8 cellular contexts compared by ENCODE assay signal in the genomic region with DNA sequence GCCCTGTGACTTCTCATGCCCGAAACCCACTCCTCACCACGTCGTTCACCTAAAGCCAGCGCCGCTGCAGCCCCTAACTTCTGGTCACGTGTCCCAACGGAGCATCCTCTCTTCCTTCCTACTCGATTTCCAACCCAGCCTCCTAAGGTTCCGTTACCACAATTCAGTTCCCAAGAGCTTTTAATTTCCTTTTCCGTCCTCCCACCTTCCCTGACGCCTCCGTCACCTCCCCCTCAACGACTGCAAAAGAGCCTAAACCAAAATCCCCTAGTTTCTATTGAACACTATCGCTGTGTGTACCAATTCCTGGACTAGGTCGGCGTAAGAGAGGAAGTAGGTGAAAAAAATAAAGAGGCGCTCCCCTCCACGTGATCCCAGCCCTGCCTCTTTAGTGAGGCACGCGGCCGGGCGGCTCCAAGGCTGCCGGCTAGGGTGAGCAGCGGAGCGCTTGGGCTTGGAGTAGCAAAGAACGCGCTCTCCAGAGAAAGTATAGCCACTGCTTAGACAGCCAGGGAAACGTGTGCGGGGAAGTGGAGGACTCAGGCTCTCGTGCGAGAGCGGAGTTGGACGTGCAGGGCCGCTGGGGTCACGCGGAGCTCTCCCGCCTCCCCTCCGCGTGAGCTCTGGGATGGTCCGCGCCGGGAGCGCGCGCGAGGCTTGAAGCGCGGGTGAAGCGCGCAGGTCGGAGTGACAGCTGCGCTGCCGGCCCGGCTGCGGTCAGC. TPM values are rescaled to one million over a fixed set of nuclear protein-coding genes. Genes with fewer than 3 reads are reported as not detected.
DNase-seq lines count a peak whose midpoint lies in the region; ATAC-seq, FAIRE-seq and TF ChIP-seq lines count a peak whose summit lies in the region.

A gene (plus strand): TSS at position 685 of the 722 bp plus-strand sequence.
A gene (minus strand): TSS at position 82 of the 722 bp plus-strand sequence. CDS start 1,189 bp downstream, outside the sequence.

- CTCF ChIA-PET in HepG2 (lab: Yijun Ruan, JAX; ENCODE audit: low intra/inter-chr PET ratio, low total read pairs), result no interaction called here

- TF ChIP-seq CTCF in HepG2 (CRISPR knock-in tag; IDR thresholded peaks at IDR 0.05), result no peak

- peaks cover 22% of the 10 kb centered on the region for H3K4me1 ChIP-seq in CD4-positive, CD25-positive, alpha-beta regulatory T cell (ENCODE audit: control insufficient read depth, insufficient read depth, low read length, poor library complexity, severe bottlenecking)
- peaks cover 40% of the 10 kb centered on the region for H3K4me1 ChIP-seq in HepG2 (ENCODE audit: insufficient read depth, low read length)

- peak within 1 kb of the TSS; percentile 94 for H3K4me2 ChIP-seq in HepG2 (ENCODE audit: low read depth, low read length)

- peak; percentile 93 for TF ChIP-seq POLR2A in HepG2 (IDR thresholded peaks at IDR 0.05; ENCODE audit: insufficient read depth in 1 of 2, low read depth in 2 of 2, low read length in 2 of 2)

- no peaks in the 10 kb centered on the region for H3K9me3 Mint-ChIP-seq in CD4-positive, CD25-positive, alpha-beta regulatory T cell

- H3K36me3 ChIP-seq in CD4-positive, CD25-positive, alpha-beta regulatory T cell (ENCODE audit: control insufficient read depth, insufficient read depth, low read length), result peaks cover 25% of the 10 kb centered on the region
- H3K36me3 ChIP-seq in HepG2 (replicated peaks in 1 of 2; ENCODE audit: control insufficient read depth in 1 of 2, insufficient read depth in 2 of 2, low read length in 2 of 2), result peaks cover 0 to 17% of the 10 kb centered on the region in 2 experiments; a peak in 3 of 5 replicates

- no peaks in the 10 kb centered on the region for H3K9me3 ChIP-seq in CD4-positive, CD25-positive, alpha-beta regulatory T cell (ENCODE audit: control insufficient read depth in 2 of 2, low read length in 2 of 2)
- H3K9me3 ChIP-seq in HepG2 (ENCODE audit: low read length), result no peaks in the 10 kb centered on the region

- FAIRE-seq in HepG2 (lab: Jason Lieb, UNC), result peak; percentile 60

- under 1% methylated on average over 28 of the region's 55 CpGs for WGBS in HepG2 (ENCODE audit: low lambda C conversion rate)

- peaks cover 29% of the 10 kb centered on the region for H3K79me2 ChIP-seq in HepG2 (ENCODE audit: insufficient read depth, low read length)

- peak; percentile 96 for ATAC-seq in CD4-positive, CD25-positive, alpha-beta regulatory T cell (ENCODE audit: low read depth in 2 of 2)
- peak; percentile 90 for ATAC-seq in GM19397 (IDR thresholded peaks at IDR 0.05; ENCODE audit: unreplicated experiment)
- ATAC-seq in HG03565 (IDR thresholded peaks at IDR 0.05; ENCODE audit: unreplicated experiment), result peak; percentile 70
- ATAC-seq in HepG2, result peak; percentile 95

- H2AFZ ChIP-seq in HepG2 (ENCODE audit: low read length), result peak within 1 kb of the TSS; percentile 84

- H3K4me3 ChIP-seq in CD4-positive, CD25-positive, alpha-beta regulatory T cell (ENCODE audit: low read depth, low read length), result peak within 1 kb of the TSS; percentile 99
- H3K4me3 ChIP-seq in HepG2 (replicated peaks in 1 of 3; ENCODE audit: insufficient read depth in 1 of 3, low read depth in 2 of 3, low read length in 3 of 3), result peak within 1 kb of the TSS; percentile 74 to 98 (median 93)

- 0 out of 4 replicates have a peak, but pooled peaks of 1 of the 2 experiments have one; percentile 24 for TF ChIP-seq EP300 in HepG2 (IDR thresholded peaks at IDR 0.05; ENCODE audit: low read depth in 2 of 2, low read length in 2 of 2)
- TF ChIP-seq EP300 in HepG2 (CRISPR knock-in tag; IDR thresholded peaks at IDR 0.05; ENCODE audit: borderline replicate concordance), result peak; percentile 29; the same call in 1 of the 2 replicates

- TF ChIP-seq RAD21 in HepG2 (CRISPR knock-in tag; IDR thresholded peaks at IDR 0.05), result no peak; the same call in 1 of the 2 replicates

- POLR2A ChIA-PET in HepG2 (lab: Yijun Ruan, JAX), result interaction anchor here (1.0 to 2.4 kb wide), 6 partner anchors 31 to 1133 kb away, joined by 3 to 12 read pairs (median 4); a partner anchor contains a TSS

- peaks cover 5% of the 10 kb centered on the region for H3K27me3 Mint-ChIP-seq in CD4-positive, CD25-positive, alpha-beta regulatory T cell

- peaks cover 17 to 50% (median 33%) of the 10 kb centered on the region in 4 donors for H3K4me1 Mint-ChIP-seq in CD4-positive, CD25-positive, alpha-beta regulatory T cell

- peak within 1 kb of the TSS; percentile 98 for H3K9ac ChIP-seq in HepG2 (ENCODE audit: insufficient read depth, low read depth, low read length)

- peak; percentile 77 to 94 (median 91) for DNase-seq in CD4-positive, CD25-positive, alpha-beta regulatory T cell
- peak; percentile 87 for DNase-seq in NCI-H748 treated with DMSO at 0.1 percent for 48 hours (lab: John Stamatoyannopoulos, UW)
- peak; percentile 80 to 84 for DNase-seq in activated CD4-positive, alpha-beta T cell treated with anti-CD3 and anti-CD28 coated beads, Interleukin-2, amount 50 U/mL, for 48 hours
- DNase-seq in dermis microvascular lymphatic vessel endothelial cell (ENCODE audit: low read depth in 2 of 2), result peak; percentile 83 to 93
- peak; percentile 86 for DNase-seq in HepG2 (ENCODE audit: low spot score)
- peak; percentile 80 for DNase-seq in stimulated activated CD4-positive, alpha-beta T cell treated with anti-CD3 and anti-CD28 coated beads, Interleukin-4, amount 100 ng/mL, for 1 hour

- no TSS peak for BruUV-seq in HepG2 (replicated peaks; lab: Mats Ljungman, UMichigan)

- in situ Hi-C loops in HepG2 (cut with HindIII; ENCODE audit: extremely low pct_ligation_motif_present, low pct_unique_long_range_greater_than_20kb), result loop anchor here (10.0 kb wide), 1 partner anchor 309 kb away; no protein-coding TSS in a partner anchor

- no peaks in the 10 kb centered on the region for H3K27me3 ChIP-seq in CD4-positive, CD25-positive, alpha-beta regulatory T cell (ENCODE audit: control insufficient read depth, insufficient read depth, low read length)
- H3K27me3 ChIP-seq in HepG2 (ENCODE audit: control insufficient read depth in 1 of 2, insufficient read depth in 2 of 2, low read length in 2 of 2), result no peaks in the 10 kb centered on the region; a peak in 1 of 5 replicates

- peak within 1 kb of the TSS; percentile 92 to 100 (median 99) for H3K4me3 Mint-ChIP-seq in CD4-positive, CD25-positive, alpha-beta regulatory T cell

- H3K36me3 Mint-ChIP-seq in CD4-positive, CD25-positive, alpha-beta regulatory T cell, result peaks cover 18% of the 10 kb centered on the region

- H4K20me1 ChIP-seq in HepG2 (ENCODE audit: insufficient read depth, low read length), result no peaks in the 10 kb centered on the region

- H3K27ac ChIP-seq in CD4-positive, CD25-positive, alpha-beta regulatory T cell (ENCODE audit: insufficient read depth, low read length, poor library complexity, severe bottlenecking), result peak within 1 kb of the TSS; percentile 92
- peak within 1 kb of the TSS; percentile 96 for H3K27ac ChIP-seq in HepG2 (ENCODE audit: extremely low read length, insufficient read depth, low read length)

- peak within 1 kb of the TSS; percentile 98 to 100 (median 99) for H3K27ac Mint-ChIP-seq in CD4-positive, CD25-positive, alpha-beta regulatory T cell

- intact Hi-C loops in HepG2 (cut with micrococcal nuclease; ENCODE audit: unreplicated experiment), result loop anchor here (2.0 kb wide), 1 partner anchor 309 kb away; no protein-coding TSS in a partner anchor

RNA-seq across cellular contexts. Expression of the first gene that starts in this region (rescaled TPM):
- total RNA-seq in CD4-positive, CD25-positive, alpha-beta regulatory T cell, result 6.1 TPM
- 1 to 10 TPM; 2.7 to 5.3 (median 3.8) TPM for polyA plus RNA-seq in CD4-positive, CD25-positive, alpha-beta regulatory T cell
- total RNA-seq in dermis microvascular lymphatic vessel endothelial cell, result 1.6 and 2.7 TPM in 2 replicates
- total RNA-seq in HepG2 (2016; rRNA removed; fragmentation: Illumina TruSeq; extraction: Trizol), result 11.0 and 11.4 TPM in 2 replicates
- total RNA-seq in HepG2 (2016; cell fraction: cytosol; rRNA removed; fragmentation: Illumina TruSeq; extraction: Trizol; ENCODE audit: low read depth), result 2.3 and 3.3 TPM in 2 replicates
- 9.2 and 12.7 TPM in 2 replicates for total RNA-seq in HepG2 (2016; cell fraction: insoluble cytoplasmic fraction; rRNA removed; fragmentation: Illumina TruSeq; extraction: Trizol)
- total RNA-seq in HepG2 (2016; cell fraction: membrane; rRNA removed; fragmentation: Illumina TruSeq; extraction: Trizol), result 6.4 and 7.6 TPM in 2 replicates
- total RNA-seq in HepG2 (2016; cell fraction: nucleus; rRNA removed; fragmentation: Illumina TruSeq; extraction: Trizol), result 14.0 and 16.0 TPM in 2 replicates
- polyA plus RNA-seq in HepG2 (2011; rRNA removed), result 1.2 and 2.0 TPM in 2 replicates
- 0.59 and 0.67 TPM in 2 replicates for polyA plus RNA-seq in HepG2 (2011; cell fraction: cytosol; rRNA removed)
- polyA plus RNA-seq in HepG2 (2011; cell fraction: nucleus; rRNA removed), result 0.63 and 0.69 TPM in 2 replicates
- 2.4 and 3.9 TPM in 2 replicates for polyA plus RNA-seq in HepG2 (2012)
- 3.7 and 4.4 TPM in 2 replicates for polyA plus RNA-seq in HepG2 (2016; cell fraction: cytosol; fragmentation: Illumina TruSeq; extraction: Trizol; ENCODE audit: low read depth)
- polyA plus RNA-seq in HepG2 (2016; cell fraction: insoluble cytoplasmic fraction; fragmentation: Illumina TruSeq; extraction: Trizol; ENCODE audit: low read depth), result 9.4 and 13.3 TPM in 2 replicates
- polyA plus RNA-seq in HepG2 (2016; cell fraction: membrane; fragmentation: Illumina TruSeq; extraction: Trizol; ENCODE audit: low read depth), result 5.5 and 5.6 TPM in 2 replicates
- 3.7 and 5.9 TPM in 2 replicates for polyA plus RNA-seq in HepG2 (2016; cell fraction: nucleus; fragmentation: Illumina TruSeq; extraction: Trizol; ENCODE audit: insufficient read depth, low read depth)
- 1.3 and 4.8 TPM in 2 replicates for polyA minus RNA-seq in HepG2 (2011; rRNA and poly(A)+ RNA removed; ENCODE audit: low replicate concordance)
- polyA minus RNA-seq in HepG2 (2011; cell fraction: cytosol; rRNA and poly(A)+ RNA removed), result 0.79 and 1.3 TPM in 2 replicates
- 5.2 and 6.4 TPM in 2 replicates for polyA minus RNA-seq in HepG2 (2011; cell fraction: nucleus; rRNA and poly(A)+ RNA removed)

RNA-seq across cellular contexts. Expression of the second gene that starts in this region (rescaled TPM):
- 58.7 TPM for total RNA-seq in CD4-positive, CD25-positive, alpha-beta regulatory T cell
- 10 to 100 TPM; 23.5 to 28.5 (median 26.6) TPM for polyA plus RNA-seq in CD4-positive, CD25-positive, alpha-beta regulatory T cell
- total RNA-seq in dermis microvascular lymphatic vessel endothelial cell (10.4 and 14.9 TPM in 2 replicates), HepG2 (2016; rRNA removed; fragmentation: Illumina TruSeq; extraction: Trizol) (35.4 and 36.3 TPM in 2 replicates)
- total RNA-seq in HepG2 (2016; cell fraction: cytosol; rRNA removed; fragmentation: Illumina TruSeq; extraction: Trizol; ENCODE audit: low read depth), result 19.9 and 24.9 TPM in 2 replicates
- total RNA-seq in HepG2 (2016; cell fraction: insoluble cytoplasmic fraction; rRNA removed; fragmentation: Illumina TruSeq; extraction: Trizol), result 33.5 and 36.8 TPM in 2 replicates
- 14.0 and 17.4 TPM in 2 replicates for total RNA-seq in HepG2 (2016; cell fraction: membrane; rRNA removed; fragmentation: Illumina TruSeq; extraction: Trizol)
- total RNA-seq in HepG2 (2016; cell fraction: nucleus; rRNA removed; fragmentation: Illumina TruSeq; extraction: Trizol), result 59.6 and 61.3 TPM in 2 replicates
- polyA plus RNA-seq in HepG2 (2011; rRNA removed), result 11.3 and 12.8 TPM in 2 replicates
- 3.3 and 4.5 TPM in 2 replicates for polyA plus RNA-seq in HepG2 (2011; cell fraction: cytosol; rRNA removed)
- 27.5 and 32.9 TPM in 2 replicates for polyA plus RNA-seq in HepG2 (2011; cell fraction: nucleus; rRNA removed)
- polyA plus RNA-seq in HepG2 (2012), result 17.8 and 22.1 TPM in 2 replicates
- 1.8 and 1.9 TPM in 2 replicates for polyA plus RNA-seq in HepG2 (2016; cell fraction: cytosol; fragmentation: Illumina TruSeq; extraction: Trizol; ENCODE audit: low read depth)
- 34.7 and 35.4 TPM in 2 replicates for polyA plus RNA-seq in HepG2 (2016; cell fraction: insoluble cytoplasmic fraction; fragmentation: Illumina TruSeq; extraction: Trizol; ENCODE audit: low read depth)
- polyA plus RNA-seq in HepG2 (2016; cell fraction: membrane; fragmentation: Illumina TruSeq; extraction: Trizol; ENCODE audit: low read depth), result 4.0 and 4.1 TPM in 2 replicates
- polyA plus RNA-seq in HepG2 (2016; cell fraction: nucleus; fragmentation: Illumina TruSeq; extraction: Trizol; ENCODE audit: insufficient read depth, low read depth), result 104 and 110 TPM in 2 replicates
- polyA minus RNA-seq in HepG2 (2011; rRNA and poly(A)+ RNA removed; ENCODE audit: low replicate concordance), result 9.2 and 37.1 TPM in 2 replicates
- 6.8 and 10.6 TPM in 2 replicates for polyA minus RNA-seq in HepG2 (2011; cell fraction: cytosol; rRNA and poly(A)+ RNA removed)
- polyA minus RNA-seq in HepG2 (2011; cell fraction: nucleus; rRNA and poly(A)+ RNA removed), result 71.3 and 97.8 TPM in 2 replicates

Comparison
In these comparisons a context has a peak if more than half of its experiments do, and no peak if none do; other contexts are left out.
1. Peak in every context shown above with its lines: DNase-seq, ATAC-seq, H3K4me3 ChIP-seq and H3K27ac ChIP-seq.